Comparison of ENCODE assay signal across 1 cellular context in genomic region chr3:196287405-196288140, GRCh38.
TF ChIP-seq lines count a peak whose summit lies in the region.

PCYT1A (minus strand) TSS chr3:196287726; CDS start chr3:196270531, 17,195 bp downstream.

TF ChIP-seq in neural cell, 6 proteins besides CTCF, POLR2A, EP300 and RAD21 (continued from another document):
- TF ChIP-seq REST (IDR thresholded peaks at IDR 0.05; ENCODE audit: borderline replicate concordance) (no peak), EZH2 (IDR thresholded peaks at IDR 0.05; ENCODE audit: borderline replicate concordance, insufficient read depth, low read length, poor library complexity, severe bottlenecking) (no peak)
